In the genomic region with DNA sequence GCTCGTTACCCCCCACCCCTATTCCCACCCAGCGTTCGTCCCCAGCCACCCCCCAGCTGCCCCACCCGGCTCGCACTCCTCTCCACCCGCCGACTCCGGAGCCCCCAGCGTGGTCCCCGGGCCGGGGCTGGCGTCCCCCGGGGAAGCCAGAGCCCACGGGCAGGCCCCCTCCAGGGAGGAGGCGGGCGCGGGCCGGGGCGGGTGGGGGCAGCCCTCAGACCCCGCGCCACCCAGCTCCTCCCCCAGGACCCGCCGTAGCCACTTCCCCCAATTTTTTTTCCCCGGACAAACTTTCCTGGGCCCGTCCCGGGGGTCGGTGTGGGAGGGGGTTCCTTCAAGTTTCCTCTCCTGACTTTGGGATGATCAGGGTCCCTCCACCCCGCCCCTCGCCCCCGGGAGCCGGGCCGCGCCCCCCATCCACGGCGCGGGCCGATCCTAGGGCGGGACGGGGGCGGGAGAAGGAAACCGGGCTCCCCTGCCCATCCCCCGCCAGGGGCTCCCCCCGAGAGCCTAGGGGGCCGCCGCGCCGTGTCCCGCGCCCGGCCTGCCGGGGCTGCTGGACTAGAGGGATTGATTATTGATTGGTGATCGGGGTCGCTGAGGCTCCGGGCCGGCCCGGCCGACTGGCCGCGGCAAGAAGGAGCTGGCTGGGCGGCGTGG, we compare ENCODE assay signal across 8 cellular contexts. TPM values are rescaled to one million over a fixed set of nuclear protein-coding genes. Genes with fewer than 3 reads are reported as not detected.
A peak's percentile ranks its signal among the peaks of the same experiment; 100 is the strongest.
DNase-seq lines count a peak whose midpoint lies in the region; ATAC-seq and TF ChIP-seq lines count a peak whose summit lies in the region.

No MANE protein-coding gene starts in this region.

- H3K4me3 Mint-ChIP-seq in nephron progenitor cell = peak overlapping the region; percentile 75

- H3K27ac ChIP-seq in BLaER1 (peak overlapping the region; percentile 66), PC-3 (ENCODE audit: low read length) (no peak overlapping the region), esophagus squamous epithelium (peak overlapping the region; percentile 77 to 98 (median 90))

- CTCF ChIA-PET in PC-3 (lab: Charles Lee) = no interaction called here

- H3K4me1 ChIP-seq in BLaER1 (peaks cover 36% of the 10 kb centered on the region), PC-3 (ENCODE audit: insufficient read depth, low read length) (no peaks in the 10 kb centered on the region), esophagus squamous epithelium (peaks cover 26 to 73% (median 30%) of the 10 kb centered on the region in 3 donors)

- no peak for TF ChIP-seq POLR2A in esophagus squamous epithelium (IDR thresholded peaks at IDR 0.05)

- H3K9ac ChIP-seq in BLaER1 = peak overlapping the region; percentile 76
- H3K9ac ChIP-seq in PC-3 (ENCODE audit: low read length) = no peak overlapping the region

- no peak overlapping the region for H3K27ac Mint-ChIP-seq in nephron progenitor cell

- H3K9me3 ChIP-seq in BLaER1 = no peaks in the 10 kb centered on the region
- H3K9me3 ChIP-seq in PC-3 (ENCODE audit: low read length) = no peaks in the 10 kb centered on the region
- no peaks in the 10 kb centered on the region for H3K9me3 ChIP-seq in esophagus squamous epithelium

- no peak for TF ChIP-seq CTCF in PC-3 (conservative IDR thresholded peaks at IDR 0.05; ENCODE audit: low read depth, low read length)
- TF ChIP-seq CTCF in esophagus squamous epithelium (IDR thresholded peaks at IDR 0.05) = no peak
- TF ChIP-seq CTCF in nephron progenitor cell (IDR thresholded peaks at IDR 0.05) = no peak

- intact Hi-C loops in PC-3 (cut with micrococcal nuclease) = no loop called here
- intact Hi-C loops in esophagus squamous epithelium (cut with DNase I) = no loop called here

- DNase-seq in PC-3 = no peak
- no peak for DNase-seq in esophagus squamous epithelium (lab: John Stamatoyannopoulos, UW)
- peak; percentile 51 for DNase-seq in nephron progenitor cell
- no peak for DNase-seq in foreskin melanocyte
- DNase-seq in NCI-H1694 (lab: John Stamatoyannopoulos, UW) = no peak
- no peak for DNase-seq in NCI-H1092 (lab: John Stamatoyannopoulos, UW)

- H3K36me3 Mint-ChIP-seq in nephron progenitor cell (ENCODE audit: low read depth) = no peaks in the 10 kb centered on the region

- H3K36me3 ChIP-seq in BLaER1 (no peaks in the 10 kb centered on the region), PC-3 (ENCODE audit: low read depth, low read length) (no peaks in the 10 kb centered on the region), esophagus squamous epithelium (no peaks in the 10 kb centered on the region)

- peak overlapping the region; percentile 84 for H2AFZ ChIP-seq in PC-3 (ENCODE audit: low read length)

- H3K4me3 ChIP-seq in BLaER1 = peak overlapping the region; percentile 93
- peak overlapping the region; percentile 65 for H3K4me3 ChIP-seq in PC-3 (ENCODE audit: low read length)
- peak overlapping the region; percentile 63 to 98 (median 80) for H3K4me3 ChIP-seq in esophagus squamous epithelium

- no peak for ATAC-seq in PC-3
- ATAC-seq in GM18502 (IDR thresholded peaks at IDR 0.05; ENCODE audit: poor library complexity, unreplicated experiment) = no peak

- peaks cover 60% of the 10 kb centered on the region for H3K27me3 Mint-ChIP-seq in nephron progenitor cell (ENCODE audit: low read depth, poor library complexity)

- H3K9me3 Mint-ChIP-seq in nephron progenitor cell = no peaks in the 10 kb centered on the region

- peaks cover 67% of the 10 kb centered on the region for H3K27me3 ChIP-seq in BLaER1
- H3K27me3 ChIP-seq in PC-3 (ENCODE audit: low read length) = 0 out of 2 replicates have a peak, but pooled peaks cover 6% of the 10 kb centered on the region
- peaks cover 0 to 77% (median under 1%) of the 10 kb centered on the region in 4 donors for H3K27me3 ChIP-seq in esophagus squamous epithelium

- WGBS in esophagus squamous epithelium, 2 donors = no CpG with 5 or more reads among the region's 61 CpGs

- no peaks in the 10 kb centered on the region for H3K79me2 ChIP-seq in PC-3 (ENCODE audit: low read length)

- POLR2A ChIA-PET in PC-3 (lab: Charles Lee; ENCODE audit: unreplicated experiment) = no interaction called here

- H3K9me2 ChIP-seq in PC-3 (replicated peaks; ENCODE audit: low read length) = no peaks in the 10 kb centered on the region

- no peaks in the 10 kb centered on the region for H3F3A ChIP-seq in PC-3 (ENCODE audit: low read length, unreplicated experiment)

- peaks cover 76% of the 10 kb centered on the region for H4K20me1 ChIP-seq in BLaER1
- H4K20me1 ChIP-seq in PC-3 (ENCODE audit: low read length) = no peaks in the 10 kb centered on the region

- H3K4me1 Mint-ChIP-seq in nephron progenitor cell = peaks cover 53% of the 10 kb centered on the region

- BruUV-seq in PC-3 (replicated peaks; lab: Mats Ljungman, UMichigan) = no TSS peak

- H3K4me2 ChIP-seq in BLaER1 (peak overlapping the region; percentile 100), PC-3 (ENCODE audit: low read length) (peak overlapping the region; percentile 78)

RNA-seq across cellular contexts. Expression of a gene that starts 0.9 kb away (rescaled TPM):
- 0.18 and 0.23 TPM in 2 replicates for total RNA-seq in PC-3 (2014; rRNA removed)
- 1 to 10 TPM in 3 of 4 donors, under 1 TPM in 1; 0.19 to 5.3 (median 1.9) TPM for total RNA-seq in esophagus squamous epithelium
